In genomic region chr9:134433909-134434895, GRCh38 we compare ENCODE assay signal across 9 cellular contexts.
DNase-seq lines count a peak whose midpoint lies in the region; ATAC-seq and TF ChIP-seq lines count a peak whose summit lies in the region.
"Had no signal": no experiment of that assay in that cellular context is flagged by ENCODE, and none has a peak within 500 bp of the region (broad histone marks: within the 10 kb centered on the region; RNA-seq: fewer than 3 reads in every experiment).

No MANE protein-coding gene starts in this region.

- H3K27me3 ChIP-seq in adrenal gland (no peaks in the 10 kb centered on the region), neutrophil (no peaks in the 10 kb centered on the region), upper lobe of right lung (no peaks in the 10 kb centered on the region)

- WGBS in adrenal gland, 4 donors, result 62 to 87% (median 65%) methylated on average over 3 to 30 of the region's 30 CpGs

- peaks cover 8% of the 10 kb centered on the region for H3K27me3 Mint-ChIP-seq in glutamatergic neuron (ENCODE audit: unreplicated experiment)
- no peaks in the 10 kb centered on the region for H3K27me3 Mint-ChIP-seq in activated CD4-positive, alpha-beta T cell treated with anti-CD3 and anti-CD28 coated beads, Interleukin-2, amount 10 ng/mL, durations not matched to agents 24 days and 14 days

- H3K9me3 ChIP-seq in adrenal gland (replicated peaks in 1 of 3) (no peaks in the 10 kb centered on the region), neutrophil (no peaks in the 10 kb centered on the region), upper lobe of right lung (no peaks in the 10 kb centered on the region)

- H3K4me1 ChIP-seq in adrenal gland (replicated peaks in 1 of 2) (peaks cover 23 to 62% of the 10 kb centered on the region in 2 donors), neutrophil (ENCODE audit: control insufficient read depth in 1 of 2, insufficient read depth in 1 of 2, low read depth in 1 of 2, low read length in 1 of 2) (no peaks in the 10 kb centered on the region), upper lobe of right lung (peaks cover 61% of the 10 kb centered on the region)

- H3K9me3 Mint-ChIP-seq in glutamatergic neuron (ENCODE audit: unreplicated experiment), result peaks cover 5% of the 10 kb centered on the region
- H3K9me3 Mint-ChIP-seq in activated CD4-positive, alpha-beta T cell treated with anti-CD3 and anti-CD28 coated beads, Interleukin-2, amount 10 ng/mL, durations not matched to agents 24 days and 14 days, result no peaks in the 10 kb centered on the region

- H3K27ac ChIP-seq in adrenal gland, result peak overlapping the region in 4 of 5 donors; percentile 71 to 91 (median 83)
- H3K27ac ChIP-seq in neutrophil, result peak overlapping the region; percentile 51
- H3K27ac ChIP-seq in upper lobe of right lung, result peak overlapping the region; percentile 77

- TF ChIP-seq CTCF in adrenal gland (IDR thresholded peaks at IDR 0.05), result no peak
- no peak for TF ChIP-seq CTCF in glutamatergic neuron (IDR thresholded peaks at IDR 0.05; ENCODE audit: partially characterized antibody, unreplicated experiment)
- no peak for TF ChIP-seq CTCF in neutrophil (IDR thresholded peaks at IDR 0.05)
- no peak for TF ChIP-seq CTCF in upper lobe of right lung (IDR thresholded peaks at IDR 0.05)

- H3K4me1 Mint-ChIP-seq in glutamatergic neuron (ENCODE audit: low read depth, unreplicated experiment), result peaks cover 23% of the 10 kb centered on the region
- H3K4me1 Mint-ChIP-seq in activated CD4-positive, alpha-beta T cell treated with anti-CD3 and anti-CD28 coated beads, Interleukin-2, amount 10 ng/mL, durations not matched to agents 24 days and 14 days, result no peaks in the 10 kb centered on the region

- H3K4me3 Mint-ChIP-seq in glutamatergic neuron (ENCODE audit: unreplicated experiment), result no peak overlapping the region
- H3K4me3 Mint-ChIP-seq in activated CD4-positive, alpha-beta T cell treated with anti-CD3 and anti-CD28 coated beads, Interleukin-2, amount 10 ng/mL, durations not matched to agents 24 days and 14 days, result no peak overlapping the region

- H3K36me3 ChIP-seq in adrenal gland (replicated peaks in 1 of 2), result peaks cover 0 to 54% of the 10 kb centered on the region in 2 donors
- peaks cover 99% of the 10 kb centered on the region for H3K36me3 ChIP-seq in neutrophil
- peaks cover 45% of the 10 kb centered on the region for H3K36me3 ChIP-seq in upper lobe of right lung

- ATAC-seq in upper lobe of right lung (no peak), GM19324 (IDR thresholded peaks at IDR 0.05; ENCODE audit: low FRiP score, unreplicated experiment) (no peak)

- H3K36me3 Mint-ChIP-seq in glutamatergic neuron (ENCODE audit: unreplicated experiment), result no peaks in the 10 kb centered on the region
- H3K36me3 Mint-ChIP-seq in activated CD4-positive, alpha-beta T cell treated with anti-CD3 and anti-CD28 coated beads, Interleukin-2, amount 10 ng/mL, durations not matched to agents 24 days and 14 days (ENCODE audit: low read depth), result no peaks in the 10 kb centered on the region

- no peak for TF ChIP-seq POLR2A in adrenal gland (IDR thresholded peaks at IDR 0.05)

- H3K27ac Mint-ChIP-seq in glutamatergic neuron (ENCODE audit: unreplicated experiment), result peak overlapping the region; percentile 87
- no peak overlapping the region for H3K27ac Mint-ChIP-seq in activated CD4-positive, alpha-beta T cell treated with anti-CD3 and anti-CD28 coated beads, Interleukin-2, amount 10 ng/mL, durations not matched to agents 24 days and 14 days

- DNase-seq in adrenal gland (no peak), glutamatergic neuron (no peak), upper lobe of right lung (no peak), NCI-H1436 (lab: John Stamatoyannopoulos, UW) (no peak)
- DNase-seq in activated CD4-positive, alpha-beta T cell treated with anti-CD3 and anti-CD28 coated beads, Interleukin-2, amount 10 ng/mL, durations not matched to agents 24 days and 14 days, result no peak
- DNase-seq: NCI-H82; stimulated activated CD4-positive, alpha-beta T cell treated with anti-CD3 and anti-CD28 coated beads, Interleukin-2, amount 100 ng/mL, for 24 hours had no signal

- intact Hi-C loops in adrenal gland (cut with DNase I) (loop anchor here (5.0 to 10.0 kb wide), 3 partner anchors 49 to 379 kb away; no protein-coding TSS in a partner anchor), upper lobe of right lung (cut with DNase I) (no loop called here)
- intact Hi-C loops in activated CD4-positive, alpha-beta T cell treated with anti-CD3 and anti-CD28 coated beads, Interleukin-2, amount 10 ng/mL, durations not matched to agents 24 days and 14 days (cut with micrococcal nuclease), result no loop called here

- H3K4me3 ChIP-seq in adrenal gland, result peak overlapping the region in 1 of 4 donors; percentile 20
- no peak overlapping the region for H3K4me3 ChIP-seq in neutrophil (ENCODE audit: low read depth in 1 of 2, low read length in 1 of 2)
- H3K4me3 ChIP-seq in upper lobe of right lung, result peak overlapping the region; percentile 25

Comparison
In these comparisons a context has a peak if more than half of its experiments do, and no peak if none do; other contexts are left out.
1. intact Hi-C loops: an anchor here in adrenal gland (5.0 to 10.0 kb wide); none called in upper lobe of right lung and activated CD4-positive, alpha-beta T cell treated with anti-CD3 and anti-CD28 coated beads, Interleukin-2, amount 10 ng/mL, durations not matched to agents 24 days and 14 days.